24 cellular contexts compared by ENCODE assay signal in the genomic region with DNA sequence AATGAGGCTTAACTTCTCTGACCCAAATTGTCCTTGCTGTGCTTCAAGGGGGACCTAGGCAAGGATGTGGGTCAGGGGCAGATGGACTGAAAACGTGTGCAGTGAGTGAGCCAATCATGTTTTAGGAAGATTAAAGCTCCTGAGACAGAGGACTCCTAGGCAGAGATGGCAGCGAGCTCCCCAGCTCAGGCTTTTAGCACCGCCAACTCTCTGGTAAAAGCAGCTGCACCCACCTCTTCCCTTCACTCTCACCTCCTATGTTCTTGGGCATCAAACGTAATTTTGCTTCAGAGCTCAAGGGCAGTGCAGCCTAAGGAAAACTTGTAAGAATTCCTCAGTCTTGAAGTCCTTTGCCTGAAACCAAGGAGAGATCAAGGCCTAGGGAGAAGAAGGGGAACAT. TPM values are rescaled to one million over a fixed set of nuclear protein-coding genes. Genes with fewer than 3 reads are reported as not detected.
DNase-seq lines count a peak whose midpoint lies in the region; ATAC-seq, FAIRE-seq and TF ChIP-seq lines count a peak whose summit lies in the region.
"Had no signal": no experiment of that assay in that cellular context is flagged by ENCODE, and none has a peak within 500 bp of the region (broad histone marks: within the 10 kb centered on the region; RNA-seq: fewer than 3 reads in every experiment).

No MANE protein-coding gene starts in this region.

- DNase-seq in NCI-H82 (lab: John Stamatoyannopoulos, UW) (peak; percentile 34), NCI-H82 treated with DMSO at 0.1 percent for 48 hours (lab: John Stamatoyannopoulos, UW; ENCODE audit: unreplicated experiment) (no peak), NT2/D1 (ENCODE audit: low read depth, low spot score) (peak; percentile 18), H1 (ENCODE audit: low read depth in 1 of 2, low spot score in 2 of 2) (no peak), putamen (ENCODE audit: low spot score) (peak; percentile 28), SW 1271 (lab: John Stamatoyannopoulos, UW) (no peak), HPDE6-E6E7 (ENCODE audit: extremely low spot score) (no peak)
- no peak for DNase-seq in naive thymus-derived CD8-positive, alpha-beta T cell
- DNase-seq: AML-193; Caco-2; Calu3; CD4-positive, alpha-beta T cell; CD8-positive, alpha-beta T cell; DMS79 treated with DMSO at 0.1 percent for 48 hours; GF-D8 had no signal

- CTCF ChIA-PET in H1 (lab: Charles Lee; ENCODE audit: partially characterized antibody), result interaction anchor here (0.8 to 1.7 kb wide), 3 partner anchors 42 to 50 kb away, joined by 3 to 10 read pairs (median 6); no protein-coding TSS in a partner anchor

- H3K23me2 ChIP-seq in H1 (ENCODE audit: low read depth, low read length), result peaks cover 5% of the 10 kb centered on the region

- H3K14ac ChIP-seq in H1 (ENCODE audit: insufficient read length), result no peak overlapping the region

- no peak overlapping the region for H2BK5ac ChIP-seq in H1 (ENCODE audit: low read depth, low read length)

- H4K91ac ChIP-seq in H1 (replicated peaks; ENCODE audit: insufficient read length, low read length), result no peak overlapping the region

- H3K36me3 ChIP-seq in NT2/D1 (ENCODE audit: insufficient read depth, insufficient read length, low read length) (no peaks in the 10 kb centered on the region), H1 (ENCODE audit: control insufficient read depth in 2 of 4, insufficient read depth in 4 of 4, low read length in 3 of 4) (no peaks in the 10 kb centered on the region)
- H3K36me3 ChIP-seq: BLaER1 treated with 17β-estradiol and CSF1 and Interleukin-3, amounts not matched to agents 10 nM and 100 nM had no signal

- H3K4ac ChIP-seq in H1 (replicated peaks; ENCODE audit: insufficient read length, low read depth, low read length), result no peak overlapping the region

- TF ChIP-seq POLR2A in H1 (IDR thresholded peaks at IDR 0.05; ENCODE audit: control extremely low read depth in 1 of 2, low read depth in 2 of 2, low read length in 2 of 2), result no peak

- H3K56ac ChIP-seq in H1 (replicated peaks; ENCODE audit: insufficient read length, low read depth, low read length), result no peak overlapping the region

- H3K79me2 ChIP-seq in H1 (ENCODE audit: control insufficient read depth in 1 of 2, insufficient read depth in 2 of 2, low read length in 2 of 2), result no peaks in the 10 kb centered on the region

- no peak for FAIRE-seq in H1 (lab: Jason Lieb, UNC)
- FAIRE-seq: A549, D721Med, G401.6, GM12891, GM19239 had no signal

- peaks cover 6 to 11% (median 8%) of the 10 kb centered on the region in 4 donors for H3K4me1 Mint-ChIP-seq in naive thymus-derived CD8-positive, alpha-beta T cell

- no peak overlapping the region for H3K4me3 Mint-ChIP-seq in naive thymus-derived CD8-positive, alpha-beta T cell
- H3K4me3 Mint-ChIP-seq: B cell; CD4-positive, alpha-beta T cell; CD8-positive, alpha-beta T cell had no signal

- H2BK120ac ChIP-seq in H1 (replicated peaks; ENCODE audit: low read depth, low read length), result no peak overlapping the region

- no peak overlapping the region for H3K4me2 ChIP-seq in H1 (ENCODE audit: insufficient read depth in 1 of 2, low read depth in 2 of 2, low read length in 2 of 2)
- H3K4me2 ChIP-seq: A549; BLaER1 treated with 17β-estradiol and CSF1 and Interleukin-3, amounts not matched to agents 10 nM and 100 nM had no signal

- 64% methylated on average over 4 of the region's 4 CpGs; no CpG with 5 or more reads in 1 of the 2 experiments for WGBS in H1 (ENCODE audit: extremely low coverage in 1 of 2, insufficient coverage in 1 of 2, insufficient read length in 1 of 2, insufficient replicate concordance in 2 of 2, low coverage in 1 of 2, low lambda C conversion rate in 2 of 2, missing lambda C conversion rate in 1 of 2), 2 experiments

- no peak for TF ChIP-seq CTCF in H1 (IDR thresholded peaks at IDR 0.05; ENCODE audit: control extremely low read depth in 1 of 3, insufficient read depth in 1 of 3, low read depth in 1 of 3, low read length in 3 of 3)

- H3K18ac ChIP-seq in H1 (ENCODE audit: extremely low read depth, low read length), result no peak overlapping the region

- H3K9me3 ChIP-seq in NT2/D1 (ENCODE audit: insufficient read depth, low read length) (no peaks in the 10 kb centered on the region), H1 (ENCODE audit: insufficient read depth in 2 of 2, low read depth in 1 of 2, low read length in 1 of 2) (no peaks in the 10 kb centered on the region)
- H3K9me3 ChIP-seq: A549; BLaER1 treated with 17β-estradiol and CSF1 and Interleukin-3, amounts not matched to agents 10 nM and 100 nM; Caco-2 had no signal

- no peak for TF ChIP-seq RAD21 in H1 (IDR thresholded peaks at IDR 0.05 in 1 of 2, conservative IDR thresholded peaks at IDR 0.05 in 1 of 2; ENCODE audit: low read depth in 2 of 2, low read length in 2 of 2)

- no peaks in the 10 kb centered on the region for H3K79me1 ChIP-seq in H1 (ENCODE audit: low read depth, low read length)

- no peak overlapping the region for H3K23ac ChIP-seq in H1 (ENCODE audit: insufficient read length)

- H3K27ac ChIP-seq in H1 (ENCODE audit: low read depth, low read length), result no peak overlapping the region
- H3K27ac ChIP-seq: 22Rv1; A549; BLaER1 treated with 17β-estradiol and CSF1 and Interleukin-3, amounts not matched to agents 10 nM and 100 nM; C4-2B had no signal

- peak overlapping the region; percentile 52 for H2AFZ ChIP-seq in H1 (ENCODE audit: low read length)

- no peak for ATAC-seq in naive thymus-derived CD8-positive, alpha-beta T cell
- ATAC-seq: A549; CD8-positive, alpha-beta T cell had no signal

- H4K8ac ChIP-seq in H1 (ENCODE audit: extremely low read depth, insufficient read depth, low read length), result no peak overlapping the region

- no peaks in the 10 kb centered on the region for H3K4me1 ChIP-seq in NT2/D1 (ENCODE audit: insufficient read depth, insufficient read length)
- peaks cover 0 to 6% (median 2%) of the 10 kb centered on the region in 4 experiments; a peak in 4 of 7 replicates for H3K4me1 ChIP-seq in H1 (replicated peaks in 1 of 4; ENCODE audit: control insufficient read depth in 3 of 4, insufficient read depth in 4 of 4, low read length in 3 of 4)
- H3K4me1 ChIP-seq: A549, Caco-2 had no signal

- no peak overlapping the region for H2BK15ac ChIP-seq in H1 (ENCODE audit: low read length)

- no peak overlapping the region for H2BK12ac ChIP-seq in H1 (ENCODE audit: low read depth, low read length)

- no peaks in the 10 kb centered on the region for H3K36me3 Mint-ChIP-seq in naive thymus-derived CD8-positive, alpha-beta T cell
- H3K36me3 Mint-ChIP-seq: CD8-positive, alpha-beta T cell had no signal

- 0 out of 2 replicates have a peak overlapping the region, but pooled peaks have one; percentile 62 for H2BK20ac ChIP-seq in H1 (ENCODE audit: low read length)

- H3K4me3 ChIP-seq in NT2/D1 (ENCODE audit: insufficient read length, low read depth), result no peak overlapping the region
- H3K4me3 ChIP-seq in H1 (ENCODE audit: extremely low read depth in 1 of 4, insufficient read depth in 2 of 4, low read depth in 3 of 4, low read length in 4 of 4), result no peak overlapping the region
- H3K4me3 ChIP-seq: A549; BLaER1 treated with 17β-estradiol and CSF1 and Interleukin-3, amounts not matched to agents 10 nM and 100 nM had no signal

- POLR2A ChIA-PET in H1 (lab: Charles Lee; ENCODE audit: partially characterized antibody), result interaction anchor here (1.2 kb wide), 1 partner anchor 29 kb away, joined by 4 read pairs; a partner anchor contains a TSS
- POLR2A ChIA-PET in naive thymus-derived CD8-positive, alpha-beta T cell (lab: Charles Lee), result no interaction called here

- no peak for TF ChIP-seq EP300 in H1 (IDR thresholded peaks at IDR 0.05; ENCODE audit: borderline replicate concordance in 1 of 2, low read depth in 2 of 2, low read length in 2 of 2)

- no peaks in the 10 kb centered on the region for H4K20me1 ChIP-seq in H1 (replicated peaks in 1 of 2; ENCODE audit: control insufficient read depth in 1 of 2, insufficient read depth in 2 of 2, low read length in 2 of 2)

- peaks cover 20 to 41% (median 22%) of the 10 kb centered on the region in 5 donors for H3K27me3 Mint-ChIP-seq in naive thymus-derived CD8-positive, alpha-beta T cell

- H3K9ac ChIP-seq in NT2/D1 (ENCODE audit: insufficient read length, low read depth) (no peak overlapping the region), H1 (replicated peaks in 1 of 4; ENCODE audit: extremely low read depth in 1 of 4, low read depth in 3 of 4, low read length in 3 of 4) (no peak overlapping the region)
- H3K9ac ChIP-seq: BLaER1 treated with 17β-estradiol and CSF1 and Interleukin-3, amounts not matched to agents 10 nM and 100 nM had no signal

- no peak overlapping the region for H2AK5ac ChIP-seq in H1 (ENCODE audit: low read depth, low read length)

- H3K27ac Mint-ChIP-seq in naive thymus-derived CD8-positive, alpha-beta T cell, result no peak overlapping the region
- H3K27ac Mint-ChIP-seq: B cell; CD4-positive, alpha-beta T cell; CD8-positive, alpha-beta T cell had no signal

- no peak overlapping the region for H4K5ac ChIP-seq in H1 (ENCODE audit: insufficient read length, low read depth, low read length)

- no peaks in the 10 kb centered on the region for H3K9me3 Mint-ChIP-seq in naive thymus-derived CD8-positive, alpha-beta T cell
- H3K9me3 Mint-ChIP-seq: CD4-positive, alpha-beta T cell; CD8-positive, alpha-beta T cell had no signal

- H3K27me3 ChIP-seq in NT2/D1 (ENCODE audit: insufficient read depth, insufficient read length), result peaks cover 20% of the 10 kb centered on the region
- peaks cover 0 to 2% (median 1%) of the 10 kb centered on the region in 4 experiments; a peak in 3 of 7 replicates for H3K27me3 ChIP-seq in H1 (replicated peaks in 1 of 4; ENCODE audit: control insufficient read depth in 3 of 4, extremely low read depth in 1 of 4, insufficient read depth in 3 of 4, low read length in 3 of 4)

RNA-seq across cellular contexts. Expression of a gene that starts 10.3 kb away (rescaled TPM):
- 62.6 and 63.0 TPM in 2 replicates for total RNA-seq in H1 (2021; fragmentation: NEBNext Ultra II Directional; extraction: Animal tissue kit (Norgen Biotek cat#: 25700))
- 219 and 327 TPM in 2 replicates for polyA plus RNA-seq in H1 (2011; rRNA removed)
- polyA plus RNA-seq in H1 (2011; cell fraction: cytosol; rRNA removed), result 175 TPM
- polyA plus RNA-seq in H1 (2011; cell fraction: nucleus; rRNA removed), result 191 TPM
- 68.2 to 121 TPM (median 110 TPM) in 4 replicates for polyA plus RNA-seq in H1 (2012, experiment 1 of 2)
- polyA plus RNA-seq in H1 (2012, experiment 2 of 2), result 312 TPM
- 163 TPM for polyA plus RNA-seq in H1 (2013, experiment 1 of 2)
- 144 TPM for polyA plus RNA-seq in H1 (2013, experiment 2 of 2)
- 12.0 and 15.1 TPM in 2 replicates for polyA minus RNA-seq in H1 (2011; rRNA and poly(A)+ RNA removed)
- polyA minus RNA-seq in H1 (2011; cell fraction: cytosol; rRNA and poly(A)+ RNA removed), result 16.0 TPM
- polyA minus RNA-seq in H1 (2011; cell fraction: nucleus; rRNA and poly(A)+ RNA removed), result 22.2 TPM
- total RNA-seq in naive thymus-derived CD8-positive, alpha-beta T cell, result 10 to 100 TPM; 48.2 to 49.5 TPM
- polyA plus RNA-seq in naive thymus-derived CD8-positive, alpha-beta T cell, result 10 to 100 TPM; 61.1 to 92.4 (median 73.6) TPM

RNA-seq across cellular contexts. Expression of a gene that starts 28.6 kb away (rescaled TPM):
- 24.2 and 26.1 TPM in 2 replicates for total RNA-seq in H1 (2021; fragmentation: NEBNext Ultra II Directional; extraction: Animal tissue kit (Norgen Biotek cat#: 25700))
- polyA plus RNA-seq in H1 (2011; rRNA removed), result 7.3 and 9.8 TPM in 2 replicates
- 11.9 TPM for polyA plus RNA-seq in H1 (2011; cell fraction: cytosol; rRNA removed)
- 30.9 TPM for polyA plus RNA-seq in H1 (2011; cell fraction: nucleus; rRNA removed)
- polyA plus RNA-seq in H1 (2012, experiment 1 of 2), result 15.4 to 18.1 TPM (median 16.1 TPM) in 4 replicates
- polyA plus RNA-seq in H1 (2012, experiment 2 of 2), result 6.2 TPM
- 14.4 TPM for polyA plus RNA-seq in H1 (2013, experiment 1 of 2)
- polyA plus RNA-seq in H1 (2013, experiment 2 of 2), result 14.3 TPM
- polyA minus RNA-seq in H1 (2011; rRNA and poly(A)+ RNA removed), result 11.5 and 13.4 TPM in 2 replicates
- 9.2 TPM for polyA minus RNA-seq in H1 (2011; cell fraction: cytosol; rRNA and poly(A)+ RNA removed)
- 16.0 TPM for polyA minus RNA-seq in H1 (2011; cell fraction: nucleus; rRNA and poly(A)+ RNA removed)
- 10 to 100 TPM; 22.1 to 23.1 TPM for total RNA-seq in naive thymus-derived CD8-positive, alpha-beta T cell
- polyA plus RNA-seq in naive thymus-derived CD8-positive, alpha-beta T cell, result 10 to 100 TPM in 2 of 3 donors, 1 to 10 TPM in 1; 6.6 to 15.4 (median 12.7) TPM

Comparison
In these comparisons a context has a peak if more than half of its experiments do, and no peak if none do; other contexts are left out.
1. DNase-seq: peak in NCI-H82 (single experiment), NT2/D1 (single experiment) and putamen (single experiment); none in NCI-H82 treated with DMSO at 0.1 percent for 48 hours (single experiment), H1 (0 of 2), SW 1271 (0 of 2), naive thymus-derived CD8-positive, alpha-beta T cell (0 of 10) and HPDE6-E6E7 (single experiment).